32 cellular contexts compared by ENCODE assay signal in genomic region chr2:45248214-45248613, GRCh38.
"Had no signal": no experiment of that assay in that cellular context is flagged by ENCODE, and none has a peak within 500 bp of the region (broad histone marks: within the 10 kb centered on the region; RNA-seq: fewer than 3 reads in every experiment).

No MANE protein-coding gene starts in this region.

- ATAC-seq: activated naive CD4-positive, alpha-beta T cell treated with anti-CD3 and anti-CD28 coated beads, Interleukin-2, amount 50 U/mL, for 72 hours; activated naive CD8-positive, alpha-beta T cell treated with anti-CD3 and anti-CD28 coated beads, Interleukin-2, amount 50 U/mL, for 24 hours; activated T-cell treated with anti-CD3 and anti-CD28 coated beads, Interleukin-2, amount 50 U/mL, for 4 hours; activated T-cell treated with anti-CD3 and anti-CD28 coated beads, Interleukin-2, amount 50 U/mL, for 72 hours; activated T-helper 17 cell treated with anti-CD3 and anti-CD28 coated beads, Interleukin-2, amount 50 U/mL, for 72 hours; body of pancreas had no signal

- H3K4me3 ChIP-seq: adrenal gland, ascending aorta, body of pancreas, breast epithelium, cardiac muscle cell had no signal

- H3K36me3 ChIP-seq: adrenal gland, ascending aorta, brain microvascular endothelial cell, breast epithelium, cardiac muscle cell had no signal

- H3K9me3 ChIP-seq: adrenal gland, ascending aorta, body of pancreas, breast epithelium had no signal

- H3K27ac ChIP-seq: adrenal gland, ascending aorta, body of pancreas, brain microvascular endothelial cell, breast epithelium, cardiac muscle cell had no signal

- DNase-seq: activated effector memory CD4-positive, alpha-beta T cell treated with anti-CD3 and anti-CD28 coated beads, Interleukin-2, amount 50 U/mL, for 16 hours; activated effector memory CD4-positive, alpha-beta T cell treated with Interleukin-2 at 50 U/mL for 16 hours; activated gamma-delta T cell; activated gamma-delta T cell treated with Interleukin-2 at 50 U/mL for 16 hours; activated naive CD4-positive, alpha-beta T cell; activated naive CD4-positive, alpha-beta T cell treated with anti-CD3 and anti-CD28 coated beads for 36 hours; activated naive CD4-positive, alpha-beta T cell treated with anti-CD3 and anti-CD28 coated beads, Interleukin-2, amount 10 ng/mL, durations not matched to agents 7 days and 5 days; activated naive CD4-positive, alpha-beta T cell treated with anti-CD3 and anti-CD28 coated beads, Interleukin-2, amount 50 U/mL, for 16 hours; activated naive CD4-positive, alpha-beta T cell treated with Interleukin-2 at 50 U/mL for 16 hours; activated naive CD8-positive, alpha-beta T cell treated with anti-CD3 and anti-CD28 coated beads for 36 hours; activated naive CD8-positive, alpha-beta T cell treated with anti-CD3 and anti-CD28 coated beads, Interleukin-2, amount 10 ng/mL, durations not matched to agents 7 days and 5 days; activated naive CD8-positive, alpha-beta T cell treated with anti-CD3 and anti-CD28 coated beads, Interleukin-2, amount 50 U/mL, for 24 hours; activated T-cell treated with anti-CD3 and anti-CD28 coated beads, Interleukin-2, amount 50 U/mL, for 1 hour; activated T-cell treated with anti-CD3 and anti-CD28 coated beads, Interleukin-2, amount 50 U/mL, for 24 hours; activated T-cell treated with anti-CD3 and anti-CD28 coated beads, Interleukin-2, amount 50 U/mL, for 4 hours; activated T-cell treated with anti-CD3 and anti-CD28 coated beads, Interleukin-2, amount 50 U/mL, for 48 hours; activated T-cell treated with anti-CD3 and anti-CD28 coated beads, Interleukin-2, amount 50 U/mL, for 72 hours; adrenal gland; amniotic stem cell; amygdala; anterior cingulate cortex; aorta; body of pancreas; brain microvascular endothelial cell; caudate nucleus; central memory CD4-positive, alpha-beta T cell; cerebellar nuclear complex had no signal

- H3K4me1 ChIP-seq: adrenal gland, ascending aorta, body of pancreas, breast epithelium had no signal

- H3K27me3 ChIP-seq: adrenal gland, ascending aorta, body of pancreas, brain microvascular endothelial cell, breast epithelium, cardiac muscle cell had no signal
